In genomic region chr1:113124366-113124765, GRCh38 we compare ENCODE assay signal across 2 cellular contexts.
TF ChIP-seq lines count a peak whose summit lies in the region.

No MANE protein-coding gene starts in this region.

TF ChIP-seq in IMR-90, 13 proteins besides CTCF, POLR2A, EP300 and RAD21:
- no peak for TF ChIP-seq CHD1 (IDR thresholded peaks at IDR 0.05; ENCODE audit: low read depth, low read length)
- no peak for TF ChIP-seq RFX5 (IDR thresholded peaks at IDR 0.05; ENCODE audit: low read depth, low read length)
- TF ChIP-seq ELK1 (IDR thresholded peaks at IDR 0.05; ENCODE audit: borderline replicate concordance, low read depth, low read length), result no peak
- no peak for TF ChIP-seq BHLHE40 (IDR thresholded peaks at IDR 0.05; ENCODE audit: low read depth, low read length)
- no peak for TF ChIP-seq FOS (IDR thresholded peaks at IDR 0.05; ENCODE audit: low read depth, low read length)
- TF ChIP-seq MAZ (IDR thresholded peaks at IDR 0.05; ENCODE audit: borderline replicate concordance, low read depth, low read length), result no peak
- no peak for TF ChIP-seq NFE2L2 (IDR thresholded peaks at IDR 0.05; ENCODE audit: low read depth, low read length)
- no peak for TF ChIP-seq RCOR1 (IDR thresholded peaks at IDR 0.05; ENCODE audit: insufficient replicate concordance, low read length)
- no peak for TF ChIP-seq SMC3 (IDR thresholded peaks at IDR 0.05; ENCODE audit: low read depth, low read length)
- TF ChIP-seq CEBPB (IDR thresholded peaks at IDR 0.05; ENCODE audit: low read depth, low read length), result no peak
- no peak for TF ChIP-seq MAFK (IDR thresholded peaks at IDR 0.05; ENCODE audit: low read depth, low read length)
- no peak for TF ChIP-seq MXI1 (IDR thresholded peaks at IDR 0.05; ENCODE audit: borderline replicate concordance, low read depth, low read length)
- no peak for TF ChIP-seq USF2 (IDR thresholded peaks at IDR 0.05; ENCODE audit: low read depth, low read length)

TF ChIP-seq in GM12878, 131 proteins besides CTCF, POLR2A, EP300 and RAD21:
- TF ChIP-seq EED (IDR thresholded peaks at IDR 0.05; ENCODE audit: low read depth) (no peak), TBL1XR1 (IDR thresholded peaks at IDR 0.05; ENCODE audit: low read depth, low read length) (no peak), IRF5 (IDR thresholded peaks at IDR 0.05; ENCODE audit: borderline replicate concordance) (no peak), ZNF384 (IDR thresholded peaks at IDR 0.05; ENCODE audit: borderline replicate concordance, low read depth, low read length) (no peak), SIX5 (IDR thresholded peaks at IDR 0.05; ENCODE audit: low read depth, low read length, severe bottlenecking) (no peak), SUZ12 (IDR thresholded peaks at IDR 0.05; ENCODE audit: unreplicated experiment) (no peak), HDAC2 (IDR thresholded peaks at IDR 0.05) (no peak), BCL11A (IDR thresholded peaks at IDR 0.05; ENCODE audit: low read depth, low read length) (no peak), CBX5 (IDR thresholded peaks at IDR 0.05; ENCODE audit: low read depth) (no peak), STAT3 (IDR thresholded peaks at IDR 0.05; ENCODE audit: low read depth, low read length) (no peak), RB1 (IDR thresholded peaks at IDR 0.05; ENCODE audit: borderline replicate concordance) (no peak)
